8 cellular contexts compared by ENCODE assay signal in genomic region chr11:45917623-45918330, GRCh38. TPM values are rescaled to one million over a fixed set of nuclear protein-coding genes. Genes with fewer than 3 reads are reported as not detected.
A peak's percentile ranks its signal among the peaks of the same experiment; 100 is the strongest.
DNase-seq lines count a peak whose midpoint lies in the region; ATAC-seq and TF ChIP-seq lines count a peak whose summit lies in the region.

PEX16 (minus strand) TSS chr11:45917877; CDS start chr11:45917811, 66 bp downstream.

- H3K27ac ChIP-seq in RWPE1: peak within 1 kb of the TSS; percentile 100

- peak; percentile 99 for DNase-seq in Daoy (ENCODE audit: low read depth)
- peak; percentile 89 for DNase-seq in GOT3 (lab: John Stamatoyannopoulos, UW)
- DNase-seq in LNCaP clone FGC (ENCODE audit: low read depth): peak; percentile 100
- peak; percentile 97 for DNase-seq in RWPE1 (ENCODE audit: low spot score)
- peak; percentile 100 for DNase-seq in fibroblast of mammary gland (ENCODE audit: low read depth)
- DNase-seq in naive thymus-derived CD8-positive, alpha-beta T cell: peak; percentile 89 to 98 (median 96)
- peak; percentile 87 to 97 (median 95) for DNase-seq in stimulated activated naive CD4-positive, alpha-beta T cell (lab: John Stamatoyannopoulos, UW)

- H3K27me3 Mint-ChIP-seq in activated T-helper 17 cell treated with anti-CD3 and anti-CD28 coated beads, Interleukin-2, amount 50 U/mL, for 72 hours: no peaks in the 10 kb centered on the region
- H3K27me3 Mint-ChIP-seq in naive thymus-derived CD8-positive, alpha-beta T cell: peaks cover 0 to 3% (median 0%) of the 10 kb centered on the region in 5 donors

- POLR2A ChIA-PET in RWPE1 (lab: Yijun Ruan, JAX; ENCODE audit: low non-redundant PET): interaction anchor here (1.0 to 1.6 kb wide), 2 partner anchors 9 to 13 kb away, joined by 3 to 5 read pairs; no protein-coding TSS in a partner anchor
- POLR2A ChIA-PET in naive thymus-derived CD8-positive, alpha-beta T cell (lab: Charles Lee): interaction anchor here (0.5 to 5.3 kb wide), 13 partner anchors 8 to 753 kb away, joined by 3 to 57 read pairs (median 3); partner anchors contain the start of gene CRY2

- CTCF ChIA-PET in RWPE1 (lab: Yijun Ruan, JAX): interaction anchor here (0.6 to 1.3 kb wide), 3 partner anchors 20 to 796 kb away, joined by 3 to 4 read pairs (median 3); no protein-coding TSS in a partner anchor

- peak within 1 kb of the TSS; percentile 94 for H3K27ac Mint-ChIP-seq in activated T-helper 17 cell treated with anti-CD3 and anti-CD28 coated beads, Interleukin-2, amount 50 U/mL, for 72 hours
- peak within 1 kb of the TSS; percentile 94 to 100 (median 98) for H3K27ac Mint-ChIP-seq in naive thymus-derived CD8-positive, alpha-beta T cell

- no peak for TF ChIP-seq CTCF in LNCaP clone FGC (IDR thresholded peaks at IDR 0.05; ENCODE audit: control insufficient read depth, extremely low read depth, insufficient read depth)
- TF ChIP-seq CTCF in RWPE1 (conservative IDR thresholded peaks at IDR 0.05; ENCODE audit: low read depth): no peak
- TF ChIP-seq CTCF in fibroblast of mammary gland (conservative IDR thresholded peaks at IDR 0.05; ENCODE audit: control insufficient read depth, insufficient read depth, low read depth, low read length): no peak

- H3K4me1 Mint-ChIP-seq in activated T-helper 17 cell treated with anti-CD3 and anti-CD28 coated beads, Interleukin-2, amount 50 U/mL, for 72 hours: peaks cover 10% of the 10 kb centered on the region
- H3K4me1 Mint-ChIP-seq in naive thymus-derived CD8-positive, alpha-beta T cell: peaks cover 16 to 62% (median 59%) of the 10 kb centered on the region in 4 donors

- H3K4me3 ChIP-seq in LNCaP clone FGC (ENCODE audit: low read depth, low read length) (peak within 1 kb of the TSS; percentile 91), fibroblast of mammary gland (ENCODE audit: control insufficient read depth, low read depth, low read length) (peak within 1 kb of the TSS; percentile 65)

- H3K4me3 Mint-ChIP-seq in activated T-helper 17 cell treated with anti-CD3 and anti-CD28 coated beads, Interleukin-2, amount 50 U/mL, for 72 hours: peak within 1 kb of the TSS; percentile 98
- peak within 1 kb of the TSS; percentile 90 to 98 (median 95) for H3K4me3 Mint-ChIP-seq in naive thymus-derived CD8-positive, alpha-beta T cell

- H3K36me3 Mint-ChIP-seq in activated T-helper 17 cell treated with anti-CD3 and anti-CD28 coated beads, Interleukin-2, amount 50 U/mL, for 72 hours (ENCODE audit: low read depth): peaks cover 44% of the 10 kb centered on the region
- peaks cover 0 to 28% (median 0%) of the 10 kb centered on the region in 3 donors for H3K36me3 Mint-ChIP-seq in naive thymus-derived CD8-positive, alpha-beta T cell

- H3K9me3 Mint-ChIP-seq in activated T-helper 17 cell treated with anti-CD3 and anti-CD28 coated beads, Interleukin-2, amount 50 U/mL, for 72 hours: no peaks in the 10 kb centered on the region
- H3K9me3 Mint-ChIP-seq in naive thymus-derived CD8-positive, alpha-beta T cell: no peaks in the 10 kb centered on the region

- ATAC-seq in activated T-helper 17 cell treated with anti-CD3 and anti-CD28 coated beads, Interleukin-2, amount 50 U/mL, for 72 hours (replicated peaks): peak; percentile 92
- peak; percentile 90 to 91 for ATAC-seq in naive thymus-derived CD8-positive, alpha-beta T cell

RNA-seq across cellular contexts. Expression of gene PEX16, which starts in this region (rescaled TPM):
- total RNA-seq in Daoy (2014; rRNA removed; shearing (Covaris generic)): 26.8 and 35.7 TPM in 2 replicates
- total RNA-seq in activated T-helper 17 cell treated with anti-CD3 and anti-CD28 coated beads, Interleukin-2, amount 50 U/mL, for 72 hours: 10 to 100 TPM; 27.9 to 45.4 TPM
- 10 to 100 TPM; 66.8 to 74.1 TPM for total RNA-seq in naive thymus-derived CD8-positive, alpha-beta T cell
- polyA plus RNA-seq in naive thymus-derived CD8-positive, alpha-beta T cell: 10 to 100 TPM; 46.1 to 54.1 (median 53.2) TPM

Comparison
In these comparisons a context has a peak if more than half of its experiments do, and no peak if none do; other contexts are left out.
1. Peak in every context shown above with its lines: DNase-seq, ATAC-seq, H3K4me3 ChIP-seq and H3K27ac ChIP-seq.